In genomic region chr15:70584838-70585706, GRCh38 we compare ENCODE assay signal across 9 cellular contexts.
DNase-seq lines count a peak whose midpoint lies in the region; ATAC-seq and TF ChIP-seq lines count a peak whose summit lies in the region.
"Had no signal": no experiment of that assay in that cellular context is flagged by ENCODE, and none has a peak within 500 bp of the region (broad histone marks: within the 10 kb centered on the region; RNA-seq: fewer than 3 reads in every experiment).

No MANE protein-coding gene starts in this region.

- DNase-seq in RWPE2 (ENCODE audit: low spot score) (no peak), breast epithelium (ENCODE audit: low spot score in 2 of 2) (no peak), mesendoderm (peak; percentile 79)
- peak; percentile 39 to 41 for DNase-seq in stimulated activated naive CD8-positive, alpha-beta T cell treated with anti-CD3 and anti-CD28 coated beads, Interleukin-15, amount 100 ng/mL, for 72 hours

- no peak overlapping the region for H2AK5ac ChIP-seq in mesendoderm (ENCODE audit: low read length)

- H2BK15ac ChIP-seq in mesendoderm (replicated peaks; ENCODE audit: low read depth), result no peak overlapping the region

- H3K4me1 ChIP-seq in ES-I3 (ENCODE audit: insufficient read depth, low read length) (peaks cover 6% of the 10 kb centered on the region; the same call in 1 of the 2 replicates), RWPE2 (ENCODE audit: insufficient read depth, poor library complexity, severe bottlenecking) (no peaks in the 10 kb centered on the region), breast epithelium (no peaks in the 10 kb centered on the region), mesendoderm (ENCODE audit: control insufficient read depth, low read depth, low read length) (peaks cover 6% of the 10 kb centered on the region)

- no peak overlapping the region for H3K27ac ChIP-seq in RWPE2 (ENCODE audit: poor library complexity, severe bottlenecking)
- H3K27ac ChIP-seq in breast epithelium, result peak overlapping the region in 1 of 2 donors; percentile 11
- no peak overlapping the region for H3K27ac ChIP-seq in mesendoderm (ENCODE audit: low read depth, low read length)

- no peak overlapping the region for H2BK120ac ChIP-seq in mesendoderm (ENCODE audit: low read depth, low read length)

- H3K4me2 ChIP-seq in mesendoderm (ENCODE audit: low read length), result peak overlapping the region; percentile 61

- H3K4me3 Mint-ChIP-seq in stimulated activated naive CD8-positive, alpha-beta T cell treated with anti-CD3 and anti-CD28 coated beads, Interleukin-15, amount 100 ng/mL, for 72 hours, result peak overlapping the region; percentile 78 to 85

- TF ChIP-seq CTCF in RWPE2 (IDR thresholded peaks at IDR 0.05; ENCODE audit: poor library complexity, severe bottlenecking) (peak; percentile 90), breast epithelium (IDR thresholded peaks at IDR 0.05) (peak in 2 of 3 donors; percentile 21 to 22)

- ATAC-seq in RWPE2 (ENCODE audit: low read depth) (peak; percentile 77), GM21619 (IDR thresholded peaks at IDR 0.05; ENCODE audit: unreplicated experiment) (no peak), HG02885 (IDR thresholded peaks at IDR 0.05; ENCODE audit: poor library complexity, unreplicated experiment) (no peak), GM21360 (IDR thresholded peaks at IDR 0.05; ENCODE audit: unreplicated experiment) (no peak)
- ATAC-seq in stimulated activated naive CD8-positive, alpha-beta T cell treated with anti-CD3 and anti-CD28 coated beads, Interleukin-15, amount 100 ng/mL, for 72 hours, result peak; percentile 77
- ATAC-seq: left colon had no signal

- H3K9ac ChIP-seq in ES-I3 (ENCODE audit: low read depth, low read length) (peak overlapping the region; percentile 58), mesendoderm (ENCODE audit: low read length) (peak overlapping the region; percentile 61)

- no peak overlapping the region for H4K5ac ChIP-seq in mesendoderm (ENCODE audit: low read length)

- no peaks in the 10 kb centered on the region for H3K79me2 ChIP-seq in mesendoderm (ENCODE audit: control insufficient read depth, insufficient read depth, low read length)

- intact Hi-C loops in breast epithelium (cut with DNase I; ENCODE audit: low total_unique reads), result no loop called here

- H3K36me3 ChIP-seq in ES-I3 (ENCODE audit: insufficient read depth, low read length), result no peaks in the 10 kb centered on the region
- H3K36me3 ChIP-seq in RWPE2 (ENCODE audit: low read depth), result no peaks in the 10 kb centered on the region
- H3K36me3 ChIP-seq in breast epithelium, result no peaks in the 10 kb centered on the region
- no peaks in the 10 kb centered on the region for H3K36me3 ChIP-seq in mesendoderm (ENCODE audit: control insufficient read depth, insufficient read depth, low read length)

- peak overlapping the region; percentile 73 for H3K56ac ChIP-seq in mesendoderm (ENCODE audit: low read length)

- H3K18ac ChIP-seq in mesendoderm (ENCODE audit: low read length), result peak overlapping the region; percentile 25

- H3K27me3 Mint-ChIP-seq in stimulated activated naive CD8-positive, alpha-beta T cell treated with anti-CD3 and anti-CD28 coated beads, Interleukin-15, amount 100 ng/mL, for 72 hours, result peaks cover 38% of the 10 kb centered on the region

- H3K27ac Mint-ChIP-seq in stimulated activated naive CD8-positive, alpha-beta T cell treated with anti-CD3 and anti-CD28 coated beads, Interleukin-15, amount 100 ng/mL, for 72 hours, result no peak overlapping the region

- WGBS in mesendoderm (ENCODE audit: extremely low coverage, insufficient coverage, low lambda C conversion rate), result no CpG with 5 or more reads among the region's 64 CpGs

- H3K9me3 ChIP-seq in ES-I3 (ENCODE audit: control insufficient read depth, insufficient read depth, low read length) (no peaks in the 10 kb centered on the region), RWPE2 (ENCODE audit: severe bottlenecking) (no peaks in the 10 kb centered on the region), breast epithelium (no peaks in the 10 kb centered on the region)

- H3K9me3 Mint-ChIP-seq in stimulated activated naive CD8-positive, alpha-beta T cell treated with anti-CD3 and anti-CD28 coated beads, Interleukin-15, amount 100 ng/mL, for 72 hours, result no peaks in the 10 kb centered on the region

- H3K27me3 ChIP-seq in RWPE2 (ENCODE audit: insufficient read depth, poor library complexity, severe bottlenecking), result no peaks in the 10 kb centered on the region
- H3K27me3 ChIP-seq in breast epithelium, result peaks cover 0 to 2% of the 10 kb centered on the region in 2 donors
- no peaks in the 10 kb centered on the region for H3K27me3 ChIP-seq in mesendoderm (ENCODE audit: insufficient read depth, low read length, poor library complexity)

- TF ChIP-seq POLR2A in breast epithelium (IDR thresholded peaks at IDR 0.05), result no peak

- no peak overlapping the region for H3K4ac ChIP-seq in mesendoderm (ENCODE audit: low read depth, low read length)

- H3K23ac ChIP-seq in mesendoderm (ENCODE audit: low read length), result no peak overlapping the region

- peak overlapping the region; percentile 76 for H4K8ac ChIP-seq in mesendoderm (ENCODE audit: low read depth, low read length)

- no peaks in the 10 kb centered on the region for H3K79me1 ChIP-seq in mesendoderm (ENCODE audit: low read length)

- H2BK5ac ChIP-seq in mesendoderm (ENCODE audit: low read length), result no peak overlapping the region

- H3K4me1 Mint-ChIP-seq in stimulated activated naive CD8-positive, alpha-beta T cell treated with anti-CD3 and anti-CD28 coated beads, Interleukin-15, amount 100 ng/mL, for 72 hours, result peaks cover 32% of the 10 kb centered on the region

- H3K4me3 ChIP-seq in RWPE2 (ENCODE audit: severe bottlenecking) (peak overlapping the region; percentile 23), breast epithelium (peak overlapping the region in 2 of 3 donors; percentile 30 to 59), mesendoderm (ENCODE audit: low read length) (peak overlapping the region; percentile 30)

Comparison
In these comparisons a context has a peak if more than half of its experiments do, and no peak if none do; other contexts are left out.
1. ATAC-seq: peak in RWPE2 (single experiment) and stimulated activated naive CD8-positive, alpha-beta T cell treated with anti-CD3 and anti-CD28 coated beads, Interleukin-15, amount 100 ng/mL, for 72 hours (single experiment); none in GM21619 (single experiment), HG02885 (single experiment) and GM21360 (single experiment).
2. DNase-seq: peak in mesendoderm (single experiment) and stimulated activated naive CD8-positive, alpha-beta T cell treated with anti-CD3 and anti-CD28 coated beads, Interleukin-15, amount 100 ng/mL, for 72 hours (2 of 2); none in RWPE2 (single experiment) and breast epithelium (0 of 2).
3. Peak in every context shown above with its lines, with median percentiles within 50 percentile points of each other: H3K4me3 ChIP-seq.